ENCODE assay signal across 8 cellular contexts in genomic region chr2:38508311-38509039, GRCh38.
DNase-seq lines count a peak whose midpoint lies in the region; ATAC-seq, FAIRE-seq and TF ChIP-seq lines count a peak whose summit lies in the region.

No MANE protein-coding gene starts in this region.

- H3K27ac ChIP-seq in endothelial cell of umbilical vein (ENCODE audit: insufficient read depth, low read depth, low read length) (no peak overlapping the region), mucosa of rectum (ENCODE audit: low read depth in 2 of 2, low read length in 2 of 2) (peak overlapping the region; percentile 11 to 18)

- POLR2A ChIA-PET in activated CD8-positive, alpha-beta T cell treated with anti-CD3 and anti-CD28 coated beads, Interleukin-2, amount 10 ng/mL, durations not matched to agents 7 days and 5 days (lab: Charles Lee): no interaction called here
- POLR2A ChIA-PET in endothelial cell of umbilical vein (lab: Charles Lee): no interaction called here

- peaks cover 12% of the 10 kb centered on the region for H3K27me3 Mint-ChIP-seq in activated CD8-positive, alpha-beta T cell treated with anti-CD3 and anti-CD28 coated beads, Interleukin-2, amount 10 ng/mL, durations not matched to agents 7 days and 5 days (ENCODE audit: low read depth)

- peaks cover 6% of the 10 kb centered on the region for H3K4me1 Mint-ChIP-seq in activated CD8-positive, alpha-beta T cell treated with anti-CD3 and anti-CD28 coated beads, Interleukin-2, amount 10 ng/mL, durations not matched to agents 7 days and 5 days (ENCODE audit: low read depth)

- H3K9me1 ChIP-seq in endothelial cell of umbilical vein (replicated peaks; ENCODE audit: control insufficient read depth, extremely low read depth, insufficient read depth, low read length): no peaks in the 10 kb centered on the region

- H3K4me3 ChIP-seq in endothelial cell of umbilical vein (replicated peaks in 1 of 3; ENCODE audit: insufficient read depth in 1 of 3, low read depth in 1 of 3, low read length in 3 of 3) (no peak overlapping the region), mucosa of rectum (ENCODE audit: low read length in 2 of 2) (no peak overlapping the region)

- H3K4me1 ChIP-seq in endothelial cell of umbilical vein (ENCODE audit: control insufficient read depth, extremely low read depth, insufficient read depth, low read length): peaks cover 3% of the 10 kb centered on the region
- H3K4me1 ChIP-seq in mucosa of rectum (ENCODE audit: control insufficient read depth in 2 of 2, insufficient read depth in 2 of 2, low read length in 2 of 2): peaks cover 0 to 6% of the 10 kb centered on the region in 2 donors

- H3K27ac Mint-ChIP-seq in activated CD8-positive, alpha-beta T cell treated with anti-CD3 and anti-CD28 coated beads, Interleukin-2, amount 10 ng/mL, durations not matched to agents 7 days and 5 days: no peak overlapping the region

- peak; percentile 59 to 61 for TF ChIP-seq CTCF in endothelial cell of umbilical vein (IDR thresholded peaks at IDR 0.05; ENCODE audit: extremely low read depth in 1 of 2, insufficient read depth in 1 of 2, low read depth in 1 of 2, low read length in 2 of 2)

- H2AFZ ChIP-seq in endothelial cell of umbilical vein (ENCODE audit: low read depth, low read length): peak overlapping the region; percentile 42

- H3K79me2 ChIP-seq in endothelial cell of umbilical vein (ENCODE audit: control insufficient read depth, insufficient read depth, low read length): no peaks in the 10 kb centered on the region

- ATAC-seq in HG03442 (IDR thresholded peaks at IDR 0.05; ENCODE audit: unreplicated experiment): peak; percentile 65
- peak; percentile 87 for ATAC-seq in activated CD8-positive, alpha-beta T cell treated with anti-CD3 and anti-CD28 coated beads, Interleukin-2, amount 10 ng/mL, durations not matched to agents 7 days and 5 days
- ATAC-seq in HG02763 (IDR thresholded peaks at IDR 0.05; ENCODE audit: unreplicated experiment): no peak

- H3K9me3 Mint-ChIP-seq in activated CD8-positive, alpha-beta T cell treated with anti-CD3 and anti-CD28 coated beads, Interleukin-2, amount 10 ng/mL, durations not matched to agents 7 days and 5 days (ENCODE audit: insufficient read depth): no peaks in the 10 kb centered on the region

- H3K36me3 ChIP-seq in endothelial cell of umbilical vein (ENCODE audit: control insufficient read depth in 2 of 2, extremely low read depth in 1 of 2, insufficient read depth in 2 of 2, low read length in 2 of 2) (no peaks in the 10 kb centered on the region), mucosa of rectum (ENCODE audit: control insufficient read depth in 2 of 2, insufficient read depth in 2 of 2, low read length in 2 of 2) (no peaks in the 10 kb centered on the region)

- FAIRE-seq in GM12891 (lab: Jason Lieb, UNC): peak; percentile 78
- FAIRE-seq in endothelial cell of umbilical vein (lab: Jason Lieb, UNC): peak; percentile 84

- TF ChIP-seq POLR2A in GM12891 (IDR thresholded peaks at IDR 0.05; ENCODE audit: low read depth, low read length) (no peak), endothelial cell of umbilical vein (IDR thresholded peaks at IDR 0.05; ENCODE audit: low read depth, low read length) (no peak)

- H4K20me1 ChIP-seq in endothelial cell of umbilical vein (replicated peaks; ENCODE audit: control insufficient read depth, extremely low read depth, insufficient read depth, low read length): no peaks in the 10 kb centered on the region

- dilution Hi-C loops in endothelial cell of umbilical vein (cut with MboI; ENCODE audit: extremely low pct_ligation_motif_present, low sequenced_read_pairs): no loop called here

- CTCF ChIA-PET in activated CD8-positive, alpha-beta T cell treated with anti-CD3 and anti-CD28 coated beads, Interleukin-2, amount 10 ng/mL, durations not matched to agents 7 days and 5 days (lab: Charles Lee): interaction anchor here (0.6 to 3.8 kb wide), 71 partner anchors 10 to 1118 kb away, joined by 3 to 166 read pairs (median 4); partner anchors contain the start of genes ATL2 and CYP1B1
- CTCF ChIA-PET in endothelial cell of umbilical vein (lab: Charles Lee): interaction anchor here (0.5 to 2.9 kb wide), 29 partner anchors 9 to 1204 kb away, joined by 3 to 60 read pairs (median 4); partner anchors contain the start of gene ATL2

- no peak overlapping the region for H3K4me2 ChIP-seq in endothelial cell of umbilical vein (ENCODE audit: insufficient read depth, low read length)

- H3K4me3 Mint-ChIP-seq in activated CD8-positive, alpha-beta T cell treated with anti-CD3 and anti-CD28 coated beads, Interleukin-2, amount 10 ng/mL, durations not matched to agents 7 days and 5 days: no peak overlapping the region

- no peak overlapping the region for H3K9ac ChIP-seq in endothelial cell of umbilical vein (replicated peaks; ENCODE audit: extremely low read depth, insufficient read depth, low read length)
- no peak overlapping the region for H3K9ac ChIP-seq in mucosa of rectum (ENCODE audit: low read depth in 1 of 2, low read length in 2 of 2)

- no TSS peak for BruUV-seq in endothelial cell of umbilical vein (replicated peaks; lab: Mats Ljungman, UMichigan)

- no peaks in the 10 kb centered on the region for H3K36me3 Mint-ChIP-seq in activated CD8-positive, alpha-beta T cell treated with anti-CD3 and anti-CD28 coated beads, Interleukin-2, amount 10 ng/mL, durations not matched to agents 7 days and 5 days (ENCODE audit: low read depth)

- DNase-seq in GM12891 (ENCODE audit: insufficient read length, low spot score) (peak; percentile 50), NCI-H82 treated with DMSO at 0.1 percent for 48 hours (lab: John Stamatoyannopoulos, UW; ENCODE audit: unreplicated experiment) (peak; percentile 90), endothelial cell of umbilical vein (ENCODE audit: low read depth, low spot score) (peak; percentile 79)
- DNase-seq in activated CD8-positive, alpha-beta T cell treated with anti-CD3 and anti-CD28 coated beads, Interleukin-2, amount 10 ng/mL, durations not matched to agents 7 days and 5 days: peak; percentile 88
- DNase-seq in stimulated activated CD8-positive, alpha-beta memory T cell treated with anti-CD3 and anti-CD28 coated beads, Interleukin-4, amount 100 ng/mL, for 4 hours (ENCODE audit: low read depth in 2 of 2, low spot score in 1 of 2): peak; percentile 47 to 72

- intact Hi-C loops in endothelial cell of umbilical vein (cut with micrococcal nuclease): loop anchor here (1.0 to 2.0 kb wide), 3 partner anchors 132 to 526 kb away; partner anchors contain the start of gene ATL2

- H3K27me3 ChIP-seq in endothelial cell of umbilical vein (ENCODE audit: control insufficient read depth in 2 of 2, insufficient read depth in 2 of 2, low read length in 2 of 2) (peaks cover 0 to 4% of the 10 kb centered on the region in 2 experiments), mucosa of rectum (ENCODE audit: control insufficient read depth in 2 of 2, insufficient read depth in 2 of 2, low read length in 2 of 2) (no peaks in the 10 kb centered on the region)

- H3K9me3 ChIP-seq in endothelial cell of umbilical vein (replicated peaks; ENCODE audit: control insufficient read depth, insufficient read depth, low read length) (no peaks in the 10 kb centered on the region), mucosa of rectum (ENCODE audit: control insufficient read depth in 2 of 2, low read length in 2 of 2) (no peaks in the 10 kb centered on the region)

TF ChIP-seq in GM12891, 5 proteins besides CTCF, POLR2A, EP300 and RAD21:
- TF ChIP-seq POU2F2 (IDR thresholded peaks at IDR 0.05; ENCODE audit: low read depth, low read length) (0 out of 2 replicates have a peak, but pooled peaks have one; percentile 14), POLR2AphosphoS5 (IDR thresholded peaks at IDR 0.05; ENCODE audit: low read depth, low read length) (no peak)

TF ChIP-seq in endothelial cell of umbilical vein, 7 proteins besides CTCF, POLR2A, EP300 and RAD21:
- no peak for TF ChIP-seq GATA2 (IDR thresholded peaks at IDR 0.05; ENCODE audit: insufficient read depth, insufficient read length, low read depth, low read length)
- TF ChIP-seq JUN (IDR thresholded peaks at IDR 0.05; ENCODE audit: borderline replicate concordance, insufficient read depth, insufficient read length, low read depth): no peak
- no peak for TF ChIP-seq MYC (IDR thresholded peaks at IDR 0.05; ENCODE audit: low read depth, low read length)
- no peak for TF ChIP-seq MAX (IDR thresholded peaks at IDR 0.05; ENCODE audit: insufficient read depth, insufficient read length)
- no peak for TF ChIP-seq EZH2 (IDR thresholded peaks at IDR 0.05; ENCODE audit: borderline replicate concordance, low read depth, low read length, severe bottlenecking)
- no peak for TF ChIP-seq FOS (IDR thresholded peaks at IDR 0.05; ENCODE audit: borderline replicate concordance, insufficient read depth, low read length)
- no peak for TF ChIP-seq POLR2AphosphoS5 (IDR thresholded peaks at IDR 0.05; ENCODE audit: insufficient read depth, low read depth, low read length)
